24 cellular contexts compared by ENCODE assay signal in genomic region chr4:104263100-104263499, GRCh38.
"Had no signal": no experiment of that assay in that cellular context is flagged by ENCODE, and none has a peak within 500 bp of the region (broad histone marks: within the 10 kb centered on the region; RNA-seq: fewer than 3 reads in every experiment).

No MANE protein-coding gene starts in this region.

- H3K4me3 ChIP-seq: colonic mucosa, esophagus squamous epithelium, gastrocnemius medialis, heart right ventricle, left lung, lower lobe of right lung, mucosa of descending colon had no signal

- H3K36me3 ChIP-seq: colonic mucosa, esophagus squamous epithelium, gastrocnemius medialis, heart right ventricle, left lung, lower lobe of right lung had no signal

- FAIRE-seq: endometrium, islet of Langerhans, keratinocyte had no signal

- H3K9me3 ChIP-seq: colonic mucosa, esophagus squamous epithelium, gastrocnemius medialis, heart right ventricle, left lung, lower lobe of right lung, mucosa of descending colon had no signal

- H3K4me1 ChIP-seq: colonic mucosa, esophagus squamous epithelium, gastrocnemius medialis, heart right ventricle, left lung, lower lobe of right lung had no signal

- DNase-seq: colonic mucosa; cortex of kidney; effector CD4-positive, alpha-beta T cell; effector memory CD8-positive, alpha-beta T cell; endodermal cell; erythroblast; esophagus squamous epithelium; foreskin fibroblast; gastrocnemius medialis; glutamatergic neuron; head of caudate nucleus; heart right ventricle; hippocampal formation; left cardiac atrium; left lung; left ventricle myocardium superior; lower lobe of right lung; mesenchymal stem cell; mucosa of descending colon had no signal

- H3K27me3 ChIP-seq: colonic mucosa, esophagus squamous epithelium, gastrocnemius medialis, heart right ventricle, left lung had no signal

- ATAC-seq: effector memory CD8-positive, alpha-beta T cell; esophagus mucosa; gastrocnemius medialis; heart right ventricle; left cardiac atrium; left lung; left ventricle myocardium superior; lower lobe of right lung; mucosa of descending colon had no signal

- H3K27ac ChIP-seq: colonic mucosa, epithelial cell of prostate, esophagus squamous epithelium, gastrocnemius medialis, heart right ventricle, left lung, lower lobe of right lung had no signal
